ENCODE assay signal across 1 cellular context in the genomic region with DNA sequence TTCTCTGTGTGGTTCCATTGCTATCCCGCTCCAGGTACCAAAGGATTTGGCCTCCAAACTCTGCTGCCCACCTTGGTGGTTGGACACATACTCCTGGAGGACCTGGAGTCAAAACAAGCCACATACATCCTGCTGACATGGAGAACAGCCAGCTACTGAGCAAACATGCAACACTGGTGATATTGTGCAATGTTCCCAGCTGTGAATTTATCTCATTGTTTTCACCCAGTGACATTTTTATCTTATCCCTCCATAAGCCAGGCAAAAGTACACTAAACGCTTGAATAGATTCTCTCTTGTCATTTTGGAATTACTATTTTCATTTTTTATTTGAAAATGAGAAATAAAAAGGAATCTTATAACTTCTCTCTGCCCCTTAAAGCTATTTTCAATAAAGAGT.
A peak's percentile ranks its signal among the peaks of the same experiment; 100 is the strongest.
TF ChIP-seq lines count a peak whose summit lies in the region.

No MANE protein-coding gene starts in this region.

TF ChIP-seq in K562, 482 proteins besides CTCF, POLR2A, EP300 and RAD21 (continued from another document and continues in another):
- TF ChIP-seq SMAD4 (CRISPR knock-in tag; conservative IDR thresholded peaks at IDR 0.05) (peak; percentile 72; the same call in 1 of the 2 replicates), KLF1 (tag; IDR thresholded peaks at IDR 0.05) (no peak), CEBPB (tag; IDR thresholded peaks at IDR 0.05) (peak; percentile 100), PML (IDR thresholded peaks at IDR 0.05; ENCODE audit: low read length) (peak; percentile 85), MCM2 (IDR thresholded peaks at IDR 0.05; ENCODE audit: low read depth) (no peak), RBM15 (IDR thresholded peaks at IDR 0.05; ENCODE audit: insufficient read depth, low read length) (no peak), ZNF354B (CRISPR knock-in tag; IDR thresholded peaks at IDR 0.05) (no peak), SUPT5H (IDR thresholded peaks at IDR 0.05) (no peak), GABPA (tag; conservative IDR thresholded peaks at IDR 0.05; ENCODE audit: low read depth) (0 out of 2 replicates have a peak, but pooled peaks have one; percentile 15), ZNF589 (CRISPR knock-in tag; IDR thresholded peaks at IDR 0.05; ENCODE audit: low read depth) (peak; percentile 69; the same call in 1 of the 2 replicates), CBFA2T2 (conservative IDR thresholded peaks at IDR 0.05) (peak; percentile 94), STAT5A (IDR thresholded peaks at IDR 0.05; ENCODE audit: borderline replicate concordance, low read length) (peak; percentile 77), CEBPG (CRISPR knock-in tag; IDR thresholded peaks at IDR 0.05) (peak; percentile 96), CEBPG (tag; conservative IDR thresholded peaks at IDR 0.05 in 1 of 2, IDR thresholded peaks at IDR 0.05 in 1 of 2) (peak; percentile 98 to 99), KLF16 (IDR thresholded peaks at IDR 0.05) (peak; percentile 88), RCOR1 (IDR thresholded peaks at IDR 0.05; ENCODE audit: borderline replicate concordance in 1 of 2, low read depth in 2 of 2, low read length in 2 of 2) (peak in 1 of 2 experiments; percentile 69; a peak in 2 of 4 replicates), SRSF1 (IDR thresholded peaks at IDR 0.05; ENCODE audit: low read depth, low read length) (no peak), ZNF239 (CRISPR knock-in tag; IDR thresholded peaks at IDR 0.05) (no peak), POLR2AphosphoS5 (IDR thresholded peaks at IDR 0.05; ENCODE audit: control insufficient read depth, insufficient read depth, low read depth, low read length) (peak; percentile 80), NR2C2 (CRISPR knock-in tag; IDR thresholded peaks at IDR 0.05) (no peak), NR2C2 (tag; IDR thresholded peaks at IDR 0.05) (no peak), ZNF23 (CRISPR knock-in tag; IDR thresholded peaks at IDR 0.05) (no peak), HIVEP1 (CRISPR knock-in tag; IDR thresholded peaks at IDR 0.05) (no peak), NR4A1 (CRISPR knock-in tag; IDR thresholded peaks at IDR 0.05) (no peak), NR4A1 (tag; IDR thresholded peaks at IDR 0.05) (peak; percentile 72), RBFOX2 (IDR thresholded peaks at IDR 0.05; ENCODE audit: low read depth, low read length) (no peak), ZNF766 (CRISPR knock-in tag; conservative IDR thresholded peaks at IDR 0.05) (peak; percentile 83), CREM (IDR thresholded peaks at IDR 0.05; ENCODE audit: low read depth) (0 out of 2 replicates have a peak, but pooled peaks have one; percentile 45), NBN (IDR thresholded peaks at IDR 0.05; ENCODE audit: low read depth) (peak; percentile 61; the same call in 1 of the 2 replicates), POLR2B (IDR thresholded peaks at IDR 0.05; ENCODE audit: low read depth, partially characterized antibody) (no peak), ESRRA (IDR thresholded peaks at IDR 0.05; ENCODE audit: borderline replicate concordance, low read depth) (no peak), SMARCC2 (IDR thresholded peaks at IDR 0.05; ENCODE audit: low read depth) (peak; percentile 56; the same call in 1 of the 2 replicates), GATA2 (CRISPR knock-in tag; IDR thresholded peaks at IDR 0.05) (peak; percentile 39; the same call in 1 of the 2 replicates), HDAC2 (IDR thresholded peaks at IDR 0.05) (peak; percentile 39; the same call in 1 of the 2 replicates), TAL1 (IDR thresholded peaks at IDR 0.05) (peak; percentile 90), TEAD4 (IDR thresholded peaks at IDR 0.05; ENCODE audit: low read length) (peak; percentile 93), TEAD4 (CRISPR knock-in tag; IDR thresholded peaks at IDR 0.05; ENCODE audit: borderline replicate concordance) (no peak), CBX3 (IDR thresholded peaks at IDR 0.05; ENCODE audit: borderline replicate concordance in 1 of 2, low read length in 2 of 2) (peak in 1 of 2 experiments; percentile 50; a peak in 1 of 3 replicates), POLR3A (IDR thresholded peaks at IDR 0.05; ENCODE audit: borderline replicate concordance, extremely low read depth, insufficient read depth, insufficient read length) (no peak), RNF2 (IDR thresholded peaks at IDR 0.05) (peak; percentile 55; the same call in 1 of the 2 replicates), ZNF384 (IDR thresholded peaks at IDR 0.05; ENCODE audit: low read depth, low read length) (peak; percentile 47; the same call in 1 of the 2 replicates), ARID1B (IDR thresholded peaks at IDR 0.05) (peak; percentile 95), FOXA1 (IDR thresholded peaks at IDR 0.05; ENCODE audit: borderline replicate concordance) (peak; percentile 42; the same call in 1 of the 2 replicates)
- TF ChIP-seq, protein P1, sequence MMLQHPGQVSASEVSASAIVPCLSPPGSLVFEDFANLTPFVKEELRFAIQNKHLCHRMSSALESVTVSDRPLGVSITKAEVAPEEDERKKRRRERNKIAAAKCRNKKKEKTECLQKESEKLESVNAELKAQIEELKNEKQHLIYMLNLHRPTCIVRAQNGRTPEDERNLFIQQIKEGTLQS (IDR thresholded peaks at IDR 0.05) = peak; percentile 83
- TF ChIP-seq, protein P1 (CRISPR knock-in tag; conservative IDR thresholded peaks at IDR 0.05) = no peak
- TF ChIP-seq, protein P2, sequence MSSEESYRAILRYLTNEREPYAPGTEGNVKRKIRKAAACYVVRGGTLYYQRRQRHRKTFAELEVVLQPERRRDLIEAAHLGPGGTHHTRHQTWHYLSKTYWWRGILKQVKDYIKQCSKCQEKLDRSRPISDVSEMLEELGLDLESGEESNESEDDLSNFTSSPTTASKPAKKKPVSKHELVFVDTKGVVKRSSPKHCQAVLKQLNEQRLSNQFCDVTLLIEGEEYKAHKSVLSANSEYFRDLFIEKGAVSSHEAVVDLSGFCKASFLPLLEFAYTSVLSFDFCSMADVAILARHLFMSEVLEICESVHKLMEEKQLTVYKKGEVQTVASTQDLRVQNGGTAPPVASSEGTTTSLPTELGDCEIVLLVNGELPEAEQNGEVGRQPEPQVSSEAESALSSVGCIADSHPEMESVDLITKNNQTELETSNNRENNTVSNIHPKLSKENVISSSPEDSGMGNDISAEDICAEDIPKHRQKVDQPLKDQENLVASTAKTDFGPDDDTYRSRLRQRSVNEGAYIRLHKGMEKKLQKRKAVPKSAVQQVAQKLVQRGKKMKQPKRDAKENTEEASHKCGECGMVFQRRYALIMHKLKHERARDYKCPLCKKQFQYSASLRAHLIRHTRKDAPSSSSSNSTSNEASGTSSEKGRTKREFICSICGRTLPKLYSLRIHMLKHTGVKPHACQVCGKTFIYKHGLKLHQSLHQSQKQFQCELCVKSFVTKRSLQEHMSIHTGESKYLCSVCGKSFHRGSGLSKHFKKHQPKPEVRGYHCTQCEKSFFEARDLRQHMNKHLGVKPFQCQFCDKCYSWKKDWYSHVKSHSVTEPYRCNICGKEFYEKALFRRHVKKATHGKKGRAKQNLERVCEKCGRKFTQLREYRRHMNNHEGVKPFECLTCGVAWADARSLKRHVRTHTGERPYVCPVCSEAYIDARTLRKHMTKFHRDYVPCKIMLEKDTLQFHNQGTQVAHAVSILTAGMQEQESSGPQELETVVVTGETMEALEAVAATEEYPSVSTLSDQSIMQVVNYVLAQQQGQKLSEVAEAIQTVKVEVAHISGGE (CRISPR knock-in tag; IDR thresholded peaks at IDR 0.05) = peak in 1 of 3 experiments; percentile 35; a peak in 1 of 6 replicates
- TF ChIP-seq, protein P3, sequence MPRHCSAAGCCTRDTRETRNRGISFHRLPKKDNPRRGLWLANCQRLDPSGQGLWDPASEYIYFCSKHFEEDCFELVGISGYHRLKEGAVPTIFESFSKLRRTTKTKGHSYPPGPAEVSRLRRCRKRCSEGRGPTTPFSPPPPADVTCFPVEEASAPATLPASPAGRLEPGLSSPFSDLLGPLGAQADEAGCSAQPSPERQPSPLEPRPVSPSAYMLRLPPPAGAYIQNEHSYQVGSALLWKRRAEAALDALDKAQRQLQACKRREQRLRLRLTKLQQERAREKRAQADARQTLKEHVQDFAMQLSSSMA (CRISPR knock-in tag; IDR thresholded peaks at IDR 0.05) = no peak
- TF ChIP-seq, protein P4, sequence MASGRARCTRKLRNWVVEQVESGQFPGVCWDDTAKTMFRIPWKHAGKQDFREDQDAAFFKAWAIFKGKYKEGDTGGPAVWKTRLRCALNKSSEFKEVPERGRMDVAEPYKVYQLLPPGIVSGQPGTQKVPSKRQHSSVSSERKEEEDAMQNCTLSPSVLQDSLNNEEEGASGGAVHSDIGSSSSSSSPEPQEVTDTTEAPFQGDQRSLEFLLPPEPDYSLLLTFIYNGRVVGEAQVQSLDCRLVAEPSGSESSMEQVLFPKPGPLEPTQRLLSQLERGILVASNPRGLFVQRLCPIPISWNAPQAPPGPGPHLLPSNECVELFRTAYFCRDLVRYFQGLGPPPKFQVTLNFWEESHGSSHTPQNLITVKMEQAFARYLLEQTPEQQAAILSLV (tag; IDR thresholded peaks at IDR 0.05) = peak; percentile 93
- TF ChIP-seq, protein P5, sequence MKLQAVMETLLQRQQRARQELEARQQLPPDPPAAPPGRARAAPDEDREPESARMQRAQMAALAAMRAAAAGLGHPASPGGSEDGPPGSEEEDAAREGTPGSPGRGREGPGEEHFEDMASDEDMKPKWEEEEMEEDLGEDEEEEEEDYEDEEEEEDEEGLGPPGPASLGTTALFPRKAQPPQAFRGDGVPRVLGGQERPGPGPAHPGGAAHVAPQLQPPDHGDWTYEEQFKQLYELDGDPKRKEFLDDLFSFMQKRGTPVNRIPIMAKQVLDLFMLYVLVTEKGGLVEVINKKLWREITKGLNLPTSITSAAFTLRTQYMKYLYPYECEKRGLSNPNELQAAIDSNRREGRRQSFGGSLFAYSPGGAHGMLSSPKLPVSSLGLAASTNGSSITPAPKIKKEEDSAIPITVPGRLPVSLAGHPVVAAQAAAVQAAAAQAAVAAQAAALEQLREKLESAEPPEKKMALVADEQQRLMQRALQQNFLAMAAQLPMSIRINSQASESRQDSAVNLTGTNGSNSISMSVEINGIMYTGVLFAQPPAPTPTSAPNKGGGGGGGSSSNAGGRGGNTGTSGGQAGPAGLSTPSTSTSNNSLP (IDR thresholded peaks at IDR 0.05; ENCODE audit: borderline replicate concordance, low read depth, low read length) = 0 out of 2 replicates have a peak, but pooled peaks have one; percentile 43
- TF ChIP-seq, protein P6, sequence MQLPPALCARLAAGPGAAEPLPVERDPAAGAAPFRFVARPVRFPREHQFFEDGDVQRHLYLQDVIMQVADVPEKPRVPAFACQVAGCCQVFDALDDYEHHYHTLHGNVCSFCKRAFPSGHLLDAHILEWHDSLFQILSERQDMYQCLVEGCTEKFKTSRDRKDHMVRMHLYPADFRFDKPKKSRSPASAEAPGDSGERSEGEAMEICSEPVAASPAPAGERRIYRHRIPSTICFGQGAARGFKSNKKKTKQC (CRISPR knock-in tag; IDR thresholded peaks at IDR 0.05) = no peak
- TF ChIP-seq, protein P7, sequence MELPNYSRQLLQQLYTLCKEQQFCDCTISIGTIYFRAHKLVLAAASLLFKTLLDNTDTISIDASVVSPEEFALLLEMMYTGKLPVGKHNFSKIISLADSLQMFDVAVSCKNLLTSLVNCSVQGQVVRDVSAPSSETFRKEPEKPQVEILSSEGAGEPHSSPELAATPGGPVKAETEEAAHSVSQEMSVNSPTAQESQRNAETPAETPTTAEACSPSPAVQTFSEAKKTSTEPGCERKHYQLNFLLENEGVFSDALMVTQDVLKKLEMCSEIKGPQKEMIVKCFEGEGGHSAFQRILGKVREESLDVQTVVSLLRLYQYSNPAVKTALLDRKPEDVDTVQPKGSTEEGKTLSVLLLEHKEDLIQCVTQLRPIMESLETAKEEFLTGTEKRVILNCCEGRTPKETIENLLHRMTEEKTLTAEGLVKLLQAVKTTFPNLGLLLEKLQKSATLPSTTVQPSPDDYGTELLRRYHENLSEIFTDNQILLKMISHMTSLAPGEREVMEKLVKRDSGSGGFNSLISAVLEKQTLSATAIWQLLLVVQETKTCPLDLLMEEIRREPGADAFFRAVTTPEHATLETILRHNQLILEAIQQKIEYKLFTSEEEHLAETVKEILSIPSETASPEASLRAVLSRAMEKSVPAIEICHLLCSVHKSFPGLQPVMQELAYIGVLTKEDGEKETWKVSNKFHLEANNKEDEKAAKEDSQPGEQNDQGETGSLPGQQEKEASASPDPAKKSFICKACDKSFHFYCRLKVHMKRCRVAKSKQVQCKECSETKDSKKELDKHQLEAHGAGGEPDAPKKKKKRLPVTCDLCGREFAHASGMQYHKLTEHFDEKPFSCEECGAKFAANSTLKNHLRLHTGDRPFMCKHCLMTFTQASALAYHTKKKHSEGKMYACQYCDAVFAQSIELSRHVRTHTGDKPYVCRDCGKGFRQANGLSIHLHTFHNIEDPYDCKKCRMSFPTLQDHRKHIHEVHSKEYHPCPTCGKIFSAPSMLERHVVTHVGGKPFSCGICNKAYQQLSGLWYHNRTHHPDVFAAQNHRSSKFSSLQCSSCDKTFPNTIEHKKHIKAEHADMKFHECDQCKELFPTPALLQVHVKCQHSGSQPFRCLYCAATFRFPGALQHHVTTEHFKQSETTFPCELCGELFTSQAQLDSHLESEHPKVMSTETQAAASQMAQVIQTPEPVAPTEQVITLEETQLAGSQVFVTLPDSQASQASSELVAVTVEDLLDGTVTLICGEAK (IDR thresholded peaks at IDR 0.05) = peak; percentile 72
- TF ChIP-seq, protein P7 (CRISPR knock-in tag; IDR thresholded peaks at IDR 0.05) = 0 out of 2 replicates have a peak, but pooled peaks have one; percentile 30
